14 cellular contexts compared by ENCODE assay signal in the genomic region with DNA sequence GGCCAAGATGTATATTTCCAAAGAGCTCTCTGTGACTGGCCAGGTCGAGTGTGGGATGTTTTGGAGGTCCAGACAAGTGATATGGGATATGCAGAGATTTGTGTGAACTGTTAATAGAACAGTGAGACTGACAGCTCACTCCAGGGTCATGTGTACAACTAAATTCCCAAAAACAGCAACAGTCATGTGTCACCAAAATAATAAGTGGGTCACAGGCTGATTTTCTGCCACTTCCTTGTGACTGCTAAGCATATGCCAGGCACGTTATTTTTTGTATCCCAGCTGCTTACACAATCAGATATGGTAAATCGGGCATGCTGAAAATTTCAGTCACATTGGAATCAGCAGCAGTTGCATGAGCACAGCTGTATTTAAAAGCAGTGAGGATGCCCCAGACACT.
DNase-seq lines count a peak whose midpoint lies in the region; ATAC-seq and TF ChIP-seq lines count a peak whose summit lies in the region.
"Had no signal": no experiment of that assay in that cellular context is flagged by ENCODE, and none has a peak within 500 bp of the region (broad histone marks: within the 10 kb centered on the region; RNA-seq: fewer than 3 reads in every experiment).

No MANE protein-coding gene starts in this region.

- CTCF ChIA-PET in Panc1 (lab: Charles Lee): no interaction called here

- H3K9me3 Mint-ChIP-seq in activated T-cell treated with anti-CD3 and anti-CD28 coated beads, Interleukin-2, amount 50 U/mL, for 4 hours: no peaks in the 10 kb centered on the region

- H3K27me3 Mint-ChIP-seq in activated T-cell treated with anti-CD3 and anti-CD28 coated beads, Interleukin-2, amount 50 U/mL, for 4 hours (ENCODE audit: low read depth): no peaks in the 10 kb centered on the region

- intact Hi-C loops in Panc1 (cut with micrococcal nuclease; ENCODE audit: unreplicated experiment): no loop called here
- intact Hi-C loops in right cardiac atrium (cut with DNase I): no loop called here

- 34% methylated on average over 3 of the region's 3 CpGs for WGBS in right cardiac atrium

- no TSS peak for BruUV-seq in Panc1 (replicated peaks; lab: Mats Ljungman, UMichigan)

- no peak for TF ChIP-seq CTCF in Panc1 (IDR thresholded peaks at IDR 0.05)

- POLR2A ChIA-PET in Panc1 (lab: Charles Lee): no interaction called here

- H3K4me1 ChIP-seq in Panc1 (ENCODE audit: control insufficient read depth, insufficient read depth, low read length): no peaks in the 10 kb centered on the region
- H3K4me1 ChIP-seq in right cardiac atrium (ENCODE audit: control insufficient read depth, insufficient read depth, low read length): no peaks in the 10 kb centered on the region
- H3K4me1 ChIP-seq: HAP-1 had no signal

- no peak overlapping the region for H3K4me3 Mint-ChIP-seq in activated T-cell treated with anti-CD3 and anti-CD28 coated beads, Interleukin-2, amount 50 U/mL, for 4 hours
- H3K4me3 Mint-ChIP-seq: CD8-positive, alpha-beta T cell had no signal

- in situ Hi-C loops in Panc1 (cut with HindIII; ENCODE audit: low pct_unique_long_range_greater_than_20kb, low sequenced_read_pairs): no loop called here

- H3K36me3 ChIP-seq in Panc1 (ENCODE audit: control insufficient read depth, insufficient read depth, low read length): no peaks in the 10 kb centered on the region
- H3K36me3 ChIP-seq: HAP-1 had no signal

- H3K4me3 ChIP-seq in Panc1 (ENCODE audit: low read depth in 2 of 2, low read length in 2 of 2) (no peak overlapping the region), right cardiac atrium (ENCODE audit: low read length) (no peak overlapping the region)
- H3K4me3 ChIP-seq: HAP-1 had no signal

- H3K27me3 ChIP-seq in Panc1 (ENCODE audit: control insufficient read depth, insufficient read depth, low read length) (no peaks in the 10 kb centered on the region), right cardiac atrium (ENCODE audit: control insufficient read depth, insufficient read depth) (no peaks in the 10 kb centered on the region)

- H3K9me3 ChIP-seq in Panc1 (ENCODE audit: control insufficient read depth, insufficient read depth, low read depth, low read length) (peaks cover 9% of the 10 kb centered on the region; the same call in 1 of the 2 replicates), right cardiac atrium (ENCODE audit: control insufficient read depth, low read length) (no peaks in the 10 kb centered on the region)
- H3K9me3 ChIP-seq: HAP-1 had no signal

- peaks cover 5% of the 10 kb centered on the region for H3K4me1 Mint-ChIP-seq in activated T-cell treated with anti-CD3 and anti-CD28 coated beads, Interleukin-2, amount 50 U/mL, for 4 hours (ENCODE audit: low read depth)

- ATAC-seq in Panc1 (peak; percentile 38; the same call in 1 of the 2 replicates), right cardiac atrium (peak; percentile 40 to 75), GM18520 (IDR thresholded peaks at IDR 0.05; ENCODE audit: unreplicated experiment) (no peak)
- no peak for ATAC-seq in activated T-cell treated with anti-CD3 and anti-CD28 coated beads, Interleukin-2, amount 50 U/mL, for 4 hours
- ATAC-seq: CD8-positive, alpha-beta T cell had no signal

- H3K36me3 Mint-ChIP-seq in activated T-cell treated with anti-CD3 and anti-CD28 coated beads, Interleukin-2, amount 50 U/mL, for 4 hours (ENCODE audit: insufficient read depth): peaks cover 11% of the 10 kb centered on the region

- H3K27ac ChIP-seq in Panc1 (ENCODE audit: low read length): no peak overlapping the region; the same call in 1 of the 2 replicates
- H3K27ac ChIP-seq in right cardiac atrium (ENCODE audit: low read length): peak overlapping the region; percentile 11

- no peak for DNase-seq in Panc1 (ENCODE audit: low read depth, low spot score)
- peak; percentile 52 for DNase-seq in foreskin melanocyte
- DNase-seq in right cardiac atrium: no peak
- DNase-seq in superior temporal gyrus (ENCODE audit: extremely low spot score): peak; percentile 46
- DNase-seq in HK-2 (ENCODE audit: unreplicated experiment): no peak
- no peak for DNase-seq in 8988T
- no peak for DNase-seq in activated T-cell treated with anti-CD3 and anti-CD28 coated beads, Interleukin-2, amount 50 U/mL, for 4 hours
- DNase-seq: CD8-positive, alpha-beta T cell; NCI-H1930; NCI-H510A; NCI-H774; PC-3 had no signal

Comparison
In these comparisons a context has a peak if more than half of its experiments do, and no peak if none do; other contexts are left out.
1. ATAC-seq: peak in Panc1 (single experiment) and right cardiac atrium (2 of 2); none in GM18520 (single experiment) and activated T-cell treated with anti-CD3 and anti-CD28 coated beads, Interleukin-2, amount 50 U/mL, for 4 hours (0 of 2).
2. DNase-seq: peak in foreskin melanocyte (single experiment) and superior temporal gyrus (single experiment); none in Panc1 (single experiment), right cardiac atrium (0 of 3), HK-2 (single experiment), 8988T (single experiment) and activated T-cell treated with anti-CD3 and anti-CD28 coated beads, Interleukin-2, amount 50 U/mL, for 4 hours (single experiment).